In genomic region chr5:132483101-132483500, GRCh38 we compare ENCODE assay signal across 17 cellular contexts. TPM values are rescaled to one million over a fixed set of nuclear protein-coding genes. Genes with fewer than 3 reads are reported as not detected.
A peak's percentile ranks its signal among the peaks of the same experiment; 100 is the strongest.
DNase-seq lines count a peak whose midpoint lies in the region; ATAC-seq and TF ChIP-seq lines count a peak whose summit lies in the region.
"Had no signal": no experiment of that assay in that cellular context is flagged by ENCODE, and none has a peak within 500 bp of the region (broad histone marks: within the 10 kb centered on the region; RNA-seq: fewer than 3 reads in every experiment).

No MANE protein-coding gene starts in this region.

- H3K27ac ChIP-seq in left ventricle myocardium inferior (replicated peaks), result no peak overlapping the region
- no peak overlapping the region for H3K27ac ChIP-seq in uterus
- H3K27ac ChIP-seq: WERI-Rb-1 had no signal

- no peaks in the 10 kb centered on the region for H3K9me3 Mint-ChIP-seq in activated T-helper 1 cell treated with anti-CD3 and anti-CD28 coated beads, Interleukin-12 subunit alpha, Interleukin-12 subunit beta, Interleukin-2, Interleukin-4 antibody, amounts not matched to agents 30 ng/mL and 10 ng/mL and 1 ng/mL, durations not matched to agents 14 hours and 24 hours and 36 hours
- no peaks in the 10 kb centered on the region for H3K9me3 Mint-ChIP-seq in naive B cell
- H3K9me3 Mint-ChIP-seq: type B pancreatic cell had no signal

- intact Hi-C loops in left cardiac atrium (cut with DNase I), result no loop called here
- intact Hi-C loops in left ventricle myocardium inferior (cut with micrococcal nuclease), result no loop called here
- intact Hi-C loops in activated T-helper 1 cell treated with anti-CD3 and anti-CD28 coated beads, Interleukin-12 subunit alpha, Interleukin-12 subunit beta, Interleukin-2, Interleukin-4 antibody, amounts not matched to agents 30 ng/mL and 10 ng/mL and 1 ng/mL, durations not matched to agents 14 hours and 24 hours and 36 hours (cut with micrococcal nuclease), result no loop called here
- intact Hi-C loops in uterus (cut with DNase I; ENCODE audit: low total_unique reads), result no loop called here

- no peaks in the 10 kb centered on the region for H3K27me3 Mint-ChIP-seq in activated T-helper 1 cell treated with anti-CD3 and anti-CD28 coated beads, Interleukin-12 subunit alpha, Interleukin-12 subunit beta, Interleukin-2, Interleukin-4 antibody, amounts not matched to agents 30 ng/mL and 10 ng/mL and 1 ng/mL, durations not matched to agents 14 hours and 24 hours and 36 hours (ENCODE audit: insufficient read depth)
- no peaks in the 10 kb centered on the region for H3K27me3 Mint-ChIP-seq in naive B cell
- H3K27me3 Mint-ChIP-seq: type B pancreatic cell had no signal

- peaks cover 61% of the 10 kb centered on the region for H3K36me3 ChIP-seq in left ventricle myocardium inferior
- no peaks in the 10 kb centered on the region for H3K36me3 ChIP-seq in uterus
- H3K36me3 ChIP-seq: breast epithelium had no signal

- no peak for TF ChIP-seq POLR2A in uterus (IDR thresholded peaks at IDR 0.05)

- no peak for TF ChIP-seq CTCF in left ventricle myocardium inferior (IDR thresholded peaks at IDR 0.05; ENCODE audit: borderline replicate concordance)
- no peak for TF ChIP-seq CTCF in uterus (IDR thresholded peaks at IDR 0.05)

- peaks cover 48% of the 10 kb centered on the region for H3K36me3 Mint-ChIP-seq in activated T-helper 1 cell treated with anti-CD3 and anti-CD28 coated beads, Interleukin-12 subunit alpha, Interleukin-12 subunit beta, Interleukin-2, Interleukin-4 antibody, amounts not matched to agents 30 ng/mL and 10 ng/mL and 1 ng/mL, durations not matched to agents 14 hours and 24 hours and 36 hours (ENCODE audit: low read depth)
- H3K36me3 Mint-ChIP-seq in naive B cell, result peaks cover 17 to 31% of the 10 kb centered on the region in 2 donors

- H3K4me3 Mint-ChIP-seq in activated T-helper 1 cell treated with anti-CD3 and anti-CD28 coated beads, Interleukin-12 subunit alpha, Interleukin-12 subunit beta, Interleukin-2, Interleukin-4 antibody, amounts not matched to agents 30 ng/mL and 10 ng/mL and 1 ng/mL, durations not matched to agents 14 hours and 24 hours and 36 hours, result peak overlapping the region; percentile 42
- H3K4me3 Mint-ChIP-seq in naive B cell, result peak overlapping the region in 1 of 8 donors; percentile 98
- H3K4me3 Mint-ChIP-seq: type B pancreatic cell had no signal

- H3K4me1 ChIP-seq in left ventricle myocardium inferior (peaks cover 70% of the 10 kb centered on the region), uterus (no peaks in the 10 kb centered on the region)

- peak overlapping the region; percentile 88 for H3K27ac Mint-ChIP-seq in activated T-helper 1 cell treated with anti-CD3 and anti-CD28 coated beads, Interleukin-12 subunit alpha, Interleukin-12 subunit beta, Interleukin-2, Interleukin-4 antibody, amounts not matched to agents 30 ng/mL and 10 ng/mL and 1 ng/mL, durations not matched to agents 14 hours and 24 hours and 36 hours
- H3K27ac Mint-ChIP-seq in naive B cell, result peak overlapping the region in 4 of 6 donors; percentile 37 to 99 (median 66)

- DNase-seq in left cardiac atrium, result peak; percentile 10
- no peak for DNase-seq in left ventricle myocardium inferior
- DNase-seq in activated T-helper 1 cell treated with anti-CD3 and anti-CD28 coated beads, Interleukin-12 subunit alpha, Interleukin-12 subunit beta, Interleukin-2, Interleukin-4 antibody, amounts not matched to agents 30 ng/mL and 10 ng/mL and 1 ng/mL, durations not matched to agents 14 hours and 24 hours and 36 hours (ENCODE audit: low spot score), result no peak
- no peak for DNase-seq in naive B cell
- peak; percentile 3 to 8 for DNase-seq in uterus
- no peak for DNase-seq in EL
- DNase-seq in NCI-H1092 treated with DMSO at 0.1 percent for 48 hours (lab: John Stamatoyannopoulos, UW), result no peak
- DNase-seq: DMS79; effector CD4-positive, alpha-beta T cell; GOT3; NCI-H1694 treated with DMSO at 0.1 percent for 48 hours; NCI-H526; WERI-Rb-1 had no signal

- H3K4me1 Mint-ChIP-seq in activated T-helper 1 cell treated with anti-CD3 and anti-CD28 coated beads, Interleukin-12 subunit alpha, Interleukin-12 subunit beta, Interleukin-2, Interleukin-4 antibody, amounts not matched to agents 30 ng/mL and 10 ng/mL and 1 ng/mL, durations not matched to agents 14 hours and 24 hours and 36 hours (ENCODE audit: low read depth), result peaks cover 75% of the 10 kb centered on the region
- H3K4me1 Mint-ChIP-seq in naive B cell, result peaks cover 55 to 72% (median 71%) of the 10 kb centered on the region in 3 donors

- H3K4me3 ChIP-seq in left ventricle myocardium inferior (no peak overlapping the region), uterus (no peak overlapping the region)
- H3K4me3 ChIP-seq: breast epithelium had no signal

- H3K27me3 ChIP-seq in left ventricle myocardium inferior (ENCODE audit: low read depth) (no peaks in the 10 kb centered on the region), uterus (no peaks in the 10 kb centered on the region)
- H3K27me3 ChIP-seq: breast epithelium had no signal

- H3K9me3 ChIP-seq in left ventricle myocardium inferior (replicated peaks), result no peaks in the 10 kb centered on the region
- no peaks in the 10 kb centered on the region for H3K9me3 ChIP-seq in uterus
- H3K9me3 ChIP-seq: breast epithelium had no signal

- ATAC-seq in left cardiac atrium (no peak), naive B cell (ENCODE audit: low read depth in 2 of 2) (no peak), GM21447 (IDR thresholded peaks at IDR 0.05; ENCODE audit: unreplicated experiment) (no peak)
- ATAC-seq: SK-N-SH treated with all-trans-retinoic acid at 6 μM for 48 hours had no signal

RNA-seq across cellular contexts. Expression of gene IRF1, which starts 7.5 kb away (rescaled TPM):
- total RNA-seq in left cardiac atrium, result 10 to 100 TPM; 11.8 to 21.4 TPM
- total RNA-seq in left ventricle myocardium inferior, result 10.9 TPM
- total RNA-seq in activated T-helper 1 cell treated with anti-CD3 and anti-CD28 coated beads, Interleukin-12 subunit alpha, Interleukin-12 subunit beta, Interleukin-2, Interleukin-4 antibody, amounts not matched to agents 30 ng/mL and 10 ng/mL and 1 ng/mL, durations not matched to agents 14 hours and 24 hours and 36 hours, result 190 and 198 TPM in 2 replicates
- polyA plus RNA-seq in naive B cell (ENCODE audit: low read depth in 6 of 6), result 100 to 1,000 TPM; 228 to 332 (median 296) TPM
- total RNA-seq in uterus, result 100 to 1,000 TPM in 1 of 4 donors, 10 to 100 TPM in 2, 1 to 10 TPM in 1; 3.8 to 110 (median 25.7) TPM

Comparison
In these comparisons a context has a peak if more than half of its experiments do, and no peak if none do; other contexts are left out.
1. DNase-seq: peak in left cardiac atrium (single experiment) and uterus (2 of 2); none in left ventricle myocardium inferior (single experiment), activated T-helper 1 cell treated with anti-CD3 and anti-CD28 coated beads, Interleukin-12 subunit alpha, Interleukin-12 subunit beta, Interleukin-2, Interleukin-4 antibody, amounts not matched to agents 30 ng/mL and 10 ng/mL and 1 ng/mL, durations not matched to agents 14 hours and 24 hours and 36 hours (single experiment), naive B cell (single experiment), EL (single experiment) and NCI-H1092 treated with DMSO at 0.1 percent for 48 hours (single experiment).